Comparison of ENCODE assay signal across 14 cellular contexts in the genomic region with DNA sequence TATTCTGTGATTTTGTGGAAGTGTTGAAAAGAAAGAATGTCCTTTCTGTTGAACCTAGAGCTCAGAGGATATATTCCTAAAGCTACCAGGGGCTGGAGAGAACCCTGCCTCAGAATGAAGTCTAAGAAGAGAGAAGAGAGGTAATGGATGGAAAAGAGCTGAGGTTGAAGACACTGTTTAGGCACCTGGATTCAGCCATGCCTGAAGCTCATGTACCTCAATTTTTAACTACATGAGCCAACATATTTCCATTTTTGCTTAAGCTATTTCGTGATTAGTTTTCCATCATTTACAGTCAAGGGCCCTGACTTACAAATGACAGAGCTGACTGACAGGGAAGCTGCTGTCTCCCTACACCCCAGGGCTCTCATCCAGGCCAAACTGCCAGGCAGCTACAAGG. TPM values are rescaled to one million over a fixed set of nuclear protein-coding genes. Genes with fewer than 3 reads are reported as not detected.
DNase-seq lines count a peak whose midpoint lies in the region; ATAC-seq, FAIRE-seq and TF ChIP-seq lines count a peak whose summit lies in the region.
"Had no signal": no experiment of that assay in that cellular context is flagged by ENCODE, and none has a peak within 500 bp of the region (broad histone marks: within the 10 kb centered on the region; RNA-seq: fewer than 3 reads in every experiment).

No MANE protein-coding gene starts in this region.

- no peak for TF ChIP-seq EP300 in upper lobe of left lung (IDR thresholded peaks at IDR 0.05)

- no peaks in the 10 kb centered on the region for H3K9me3 ChIP-seq in kidney (ENCODE audit: control insufficient read depth in 1 of 2, low read length in 2 of 2)
- H3K9me3 ChIP-seq in vagina: no peaks in the 10 kb centered on the region
- H3K9me3 ChIP-seq in upper lobe of left lung: no peaks in the 10 kb centered on the region
- H3K9me3 ChIP-seq: BLaER1 treated with 17β-estradiol and CSF1 and Interleukin-3, amounts not matched to agents 10 nM and 100 nM; HAP-1 had no signal

- intact Hi-C loops in kidney (cut with DNase I): no loop called here
- intact Hi-C loops in vagina (cut with DNase I): no loop called here

- no peak overlapping the region for H3K4me3 ChIP-seq in HL-60 (replicated peaks; ENCODE audit: insufficient read depth, low read length)
- no peak overlapping the region for H3K4me3 ChIP-seq in kidney (ENCODE audit: low read length in 2 of 2)
- H3K4me3 ChIP-seq in vagina: no peak overlapping the region
- H3K4me3 ChIP-seq in upper lobe of left lung: no peak overlapping the region
- H3K4me3 ChIP-seq: BLaER1 treated with 17β-estradiol and CSF1 and Interleukin-3, amounts not matched to agents 10 nM and 100 nM; HAP-1 had no signal

- H3K27me3 Mint-ChIP-seq in activated naive CD4-positive, alpha-beta T cell treated with anti-CD3 and anti-CD28 coated beads, Interleukin-2, amount 10 ng/mL, durations not matched to agents 7 days and 5 days: no peaks in the 10 kb centered on the region
- H3K27me3 Mint-ChIP-seq: CD4-positive, alpha-beta T cell had no signal

- H3K4me3 Mint-ChIP-seq in activated naive CD4-positive, alpha-beta T cell treated with anti-CD3 and anti-CD28 coated beads, Interleukin-2, amount 10 ng/mL, durations not matched to agents 7 days and 5 days: no peak overlapping the region
- H3K4me3 Mint-ChIP-seq: CD4-positive, alpha-beta T cell had no signal

- H3K27me3 ChIP-seq in HL-60 (ENCODE audit: insufficient read depth, poor library complexity, severe bottlenecking) (no peaks in the 10 kb centered on the region), vagina (no peaks in the 10 kb centered on the region), upper lobe of left lung (no peaks in the 10 kb centered on the region)
- H3K27me3 ChIP-seq: BLaER1 treated with 17β-estradiol and CSF1 and Interleukin-3, amounts not matched to agents 10 nM and 100 nM had no signal

- peaks cover 16% of the 10 kb centered on the region for H3K4me1 Mint-ChIP-seq in activated naive CD4-positive, alpha-beta T cell treated with anti-CD3 and anti-CD28 coated beads, Interleukin-2, amount 10 ng/mL, durations not matched to agents 7 days and 5 days

- ATAC-seq in upper lobe of left lung (ENCODE audit: low FRiP score in 2 of 2): no peak

- TF ChIP-seq CTCF in HL-60 (IDR thresholded peaks at IDR 0.05; ENCODE audit: insufficient read depth, low read length): no peak
- no peak for TF ChIP-seq CTCF in kidney (IDR thresholded peaks at IDR 0.05; ENCODE audit: borderline replicate concordance, extremely low read depth, insufficient read depth)
- no peak for TF ChIP-seq CTCF in vagina (IDR thresholded peaks at IDR 0.05)
- no peak for TF ChIP-seq CTCF in upper lobe of left lung (IDR thresholded peaks at IDR 0.05)

- 93 to 100% methylated on average over 1 of the region's 1 CpG for WGBS in upper lobe of left lung, 2 donors

- H3K9me3 Mint-ChIP-seq in activated naive CD4-positive, alpha-beta T cell treated with anti-CD3 and anti-CD28 coated beads, Interleukin-2, amount 10 ng/mL, durations not matched to agents 7 days and 5 days: no peaks in the 10 kb centered on the region
- H3K9me3 Mint-ChIP-seq: CD4-positive, alpha-beta T cell had no signal

- peak overlapping the region; percentile 54 for H3K27ac Mint-ChIP-seq in activated naive CD4-positive, alpha-beta T cell treated with anti-CD3 and anti-CD28 coated beads, Interleukin-2, amount 10 ng/mL, durations not matched to agents 7 days and 5 days
- H3K27ac Mint-ChIP-seq: CD4-positive, alpha-beta T cell had no signal

- CTCF ChIA-PET in activated naive CD4-positive, alpha-beta T cell treated with anti-CD3 and anti-CD28 coated beads, Interleukin-2, amount 10 ng/mL, durations not matched to agents 7 days and 5 days (lab: Charles Lee): interaction anchor here (1.1 kb wide), 1 partner anchor 47 kb away, joined by 3 read pairs; no protein-coding TSS in a partner anchor

- H3K4me1 ChIP-seq in kidney (ENCODE audit: control insufficient read depth in 1 of 2, insufficient read depth in 1 of 2, low read depth in 1 of 2, low read length in 2 of 2) (peaks cover 0 to 5% of the 10 kb centered on the region in 2 donors), vagina (peaks cover 54% of the 10 kb centered on the region), upper lobe of left lung (peaks cover 12 to 28% (median 21%) of the 10 kb centered on the region in 4 donors)
- H3K4me1 ChIP-seq: HAP-1 had no signal

- peak overlapping the region; percentile 74 for H3K27ac ChIP-seq in HL-60 (replicated peaks)
- no peak overlapping the region for H3K27ac ChIP-seq in kidney (ENCODE audit: low read depth in 2 of 2, low read length in 2 of 2)
- H3K27ac ChIP-seq in vagina: peak overlapping the region; percentile 80
- H3K27ac ChIP-seq in upper lobe of left lung: peak overlapping the region in 1 of 4 donors; percentile 77
- H3K27ac ChIP-seq: BLaER1 treated with 17β-estradiol and CSF1 and Interleukin-3, amounts not matched to agents 10 nM and 100 nM had no signal

- TF ChIP-seq POLR2A in vagina (IDR thresholded peaks at IDR 0.05): no peak
- no peak for TF ChIP-seq POLR2A in upper lobe of left lung (IDR thresholded peaks at IDR 0.05)

- peaks cover 3% of the 10 kb centered on the region for H3K36me3 Mint-ChIP-seq in activated naive CD4-positive, alpha-beta T cell treated with anti-CD3 and anti-CD28 coated beads, Interleukin-2, amount 10 ng/mL, durations not matched to agents 7 days and 5 days

- H3K9ac ChIP-seq in kidney (ENCODE audit: low read length in 2 of 2): no peak overlapping the region
- H3K9ac ChIP-seq: BLaER1 treated with 17β-estradiol and CSF1 and Interleukin-3, amounts not matched to agents 10 nM and 100 nM had no signal

- no peak for DNase-seq in activated naive CD4-positive, alpha-beta T cell treated with anti-CD3 and anti-CD28 coated beads, Interleukin-2, amount 10 ng/mL, durations not matched to agents 7 days and 5 days
- DNase-seq in activated naive CD4-positive, alpha-beta T cell treated with Interleukin-2 at 50 U/mL for 16 hours: no peak
- DNase-seq in HL-60 (ENCODE audit: low read depth in 1 of 2, low spot score in 1 of 2): no peak
- peak; percentile 1 for DNase-seq in kidney
- DNase-seq in vagina (ENCODE audit: extremely low spot score in 2 of 2): no peak
- DNase-seq in NCI-H82 (lab: John Stamatoyannopoulos, UW): no peak
- DNase-seq in upper lobe of left lung: no peak
- DNase-seq: 8988T; Calu3; CD4-positive, alpha-beta T cell; DMS 273 treated with DMSO at 0.1 percent for 48 hours had no signal

- no peak for FAIRE-seq in kidney (lab: Jason Lieb, UNC)
- FAIRE-seq: H1 had no signal

- H3K36me3 ChIP-seq in kidney (ENCODE audit: control insufficient read depth in 1 of 2, insufficient read depth in 2 of 2, low read length in 2 of 2) (no peaks in the 10 kb centered on the region), vagina (no peaks in the 10 kb centered on the region), upper lobe of left lung (peaks cover 0 to 12% (median 3%) of the 10 kb centered on the region in 4 donors)

RNA-seq across cellular contexts. Expression of a gene that starts 10.7 kb away (rescaled TPM):
- total RNA-seq in kidney: 35.6 TPM
- polyA plus RNA-seq in kidney (ENCODE audit: insufficient read depth, low read depth, low replicate concordance): 16.3 TPM
- total RNA-seq in vagina: 32.7 TPM
- 10 to 100 TPM; 27.7 to 63.9 (median 41.7) TPM for total RNA-seq in upper lobe of left lung

Comparison
In these comparisons a context has a peak if more than half of its experiments do, and no peak if none do; other contexts are left out.
1. H3K27ac ChIP-seq: peak in HL-60 (single experiment) and vagina (single experiment); none in kidney (0 of 2).